ENCODE assay signal across 36 cellular contexts in genomic region chr6:122063761-122064160, GRCh38.
"Had no signal": no experiment of that assay in that cellular context is flagged by ENCODE, and none has a peak within 500 bp of the region (broad histone marks: within the 10 kb centered on the region; RNA-seq: fewer than 3 reads in every experiment).

No MANE protein-coding gene starts in this region.

- DNase-seq: activated B cell treated with CpG ODN at 0.5 μM for 24 hours; activated CD4-positive, alpha-beta T cell treated with anti-CD3 and anti-CD28 coated beads for 48 hours; activated CD4-positive, alpha-beta T cell treated with anti-CD3 and anti-CD28 coated beads, Interleukin-2, amount 50 U/mL, for 1 hour; activated CD4-positive, alpha-beta T cell treated with anti-CD3 and anti-CD28 coated beads, Interleukin-2, amount 50 U/mL, for 48 hours; activated CD8-positive, alpha-beta memory T cell treated with anti-CD3 and anti-CD28 coated beads, Interleukin-2, amount 10 ng/mL, durations not matched to agents 7 days and 5 days; activated CD8-positive, alpha-beta memory T cell treated with anti-CD3 and anti-CD28 coated beads, Interleukin-2, amount 50 U/mL, for 4 hours; activated CD8-positive, alpha-beta T cell treated with anti-CD3 and anti-CD28 coated beads for 36 hours; activated effector memory CD4-positive, alpha-beta T cell treated with anti-CD3 and anti-CD28 coated beads, Interleukin-2, amount 50 U/mL, for 16 hours; activated naive CD4-positive, alpha-beta T cell treated with anti-CD3 and anti-CD28 coated beads for 36 hours; activated naive CD8-positive, alpha-beta T cell treated with anti-CD3 and anti-CD28 coated beads for 36 hours; activated naive CD8-positive, alpha-beta T cell treated with anti-CD3 and anti-CD28 coated beads, Interleukin-2, amount 50 U/mL, for 24 hours; activated T-cell treated with anti-CD3 and anti-CD28 coated beads, Interleukin-2, amount 50 U/mL, for 1 hour; activated T-cell treated with anti-CD3 and anti-CD28 coated beads, Interleukin-2, amount 50 U/mL, for 48 hours; adrenal gland; amygdala; aorta; body of pancreas; cortex of kidney; dermis blood vessel endothelial cell; effector CD8-positive, alpha-beta T cell; esophagus squamous epithelium; foreskin melanocyte; T-helper 1 cell; T-helper 17 cell; T1000 had no signal

- H3K27me3 ChIP-seq: adrenal gland, body of pancreas, esophagus squamous epithelium, gastroesophageal sphincter had no signal

- H3K9me3 Mint-ChIP-seq: activated B cell treated with CpG ODN at 0.5 μM for 24 hours; activated CD8-positive, alpha-beta T cell treated with anti-CD3 and anti-CD28 coated beads for 36 hours; activated naive CD4-positive, alpha-beta T cell treated with anti-CD3 and anti-CD28 coated beads for 36 hours; activated naive CD4-positive, alpha-beta T cell treated with anti-CD3 and anti-CD28 coated beads, Interleukin-2, amount 50 U/mL, for 24 hours; activated naive CD8-positive, alpha-beta T cell treated with anti-CD3 and anti-CD28 coated beads for 36 hours; activated naive CD8-positive, alpha-beta T cell treated with anti-CD3 and anti-CD28 coated beads, Interleukin-2, amount 50 U/mL, for 24 hours; activated T-helper 1 cell treated with anti-CD3 and anti-CD28 coated beads, Interleukin-12 subunit alpha, Interleukin-12 subunit beta, Interleukin-2, Interleukin-4 antibody, amounts not matched to agents 30 ng/mL and 10 ng/mL and 1 ng/mL, durations not matched to agents 14 hours and 24 hours and 36 hours; activated T-helper 2 cell treated with anti-CD3 and anti-CD28 coated beads, Interferon-gamma antibody, Interleukin-2, Interleukin-4, amounts not matched to agents 10 μg/mL and 5 μg/mL and 100 μg/mL, durations not matched to agents 14 hours and 24 hours and 36 hours; T-helper 2 cell treated with Interferon-gamma antibody and Interleukin-4, amounts not matched to agents 5 μg/mL and 100 μg/mL, for 36 hours had no signal

- H3K36me3 ChIP-seq: adrenal gland, esophagus squamous epithelium, gastroesophageal sphincter, WERI-Rb-1 had no signal

- H3K36me3 Mint-ChIP-seq: activated CD8-positive, alpha-beta memory T cell treated with anti-CD3 and anti-CD28 coated beads, Interleukin-2, amount 10 ng/mL, durations not matched to agents 7 days and 5 days; activated naive CD4-positive, alpha-beta T cell treated with anti-CD3 and anti-CD28 coated beads, Interleukin-2, amount 50 U/mL, for 24 hours; activated naive CD8-positive, alpha-beta T cell treated with anti-CD3 and anti-CD28 coated beads for 36 hours had no signal

- ATAC-seq: activated CD4-positive, CD25-positive, alpha-beta regulatory T cell treated with anti-CD3 and anti-CD28 coated beads, Interleukin-2, amount 50 U/mL, for 24 hours; activated CD8-positive, alpha-beta memory T cell treated with anti-CD3 and anti-CD28 coated beads, Interleukin-2, amount 10 ng/mL, durations not matched to agents 7 days and 5 days; activated CD8-positive, alpha-beta T cell treated with anti-CD3 and anti-CD28 coated beads for 36 hours; activated naive CD8-positive, alpha-beta T cell treated with anti-CD3 and anti-CD28 coated beads, Interleukin-2, amount 50 U/mL, for 24 hours; body of pancreas; gastroesophageal sphincter; T-helper 17 cell had no signal

- H3K27me3 Mint-ChIP-seq: activated B cell treated with CpG ODN at 0.5 μM for 24 hours; activated CD8-positive, alpha-beta memory T cell treated with anti-CD3 and anti-CD28 coated beads, Interleukin-2, amount 10 ng/mL, durations not matched to agents 7 days and 5 days; activated naive CD4-positive, alpha-beta T cell treated with anti-CD3 and anti-CD28 coated beads, Interleukin-2, amount 50 U/mL, for 24 hours had no signal

- H3K9me3 ChIP-seq: adrenal gland, body of pancreas, esophagus squamous epithelium, gastroesophageal sphincter had no signal

- H3K27ac Mint-ChIP-seq: activated B cell treated with CpG ODN at 0.5 μM for 24 hours; activated CD8-positive, alpha-beta memory T cell treated with anti-CD3 and anti-CD28 coated beads, Interleukin-2, amount 10 ng/mL, durations not matched to agents 7 days and 5 days; activated CD8-positive, alpha-beta T cell treated with anti-CD3 and anti-CD28 coated beads for 36 hours; activated naive CD4-positive, alpha-beta T cell treated with anti-CD3 and anti-CD28 coated beads for 36 hours; activated naive CD4-positive, alpha-beta T cell treated with anti-CD3 and anti-CD28 coated beads, Interleukin-2, amount 50 U/mL, for 24 hours; activated naive CD8-positive, alpha-beta T cell treated with anti-CD3 and anti-CD28 coated beads for 36 hours; activated naive CD8-positive, alpha-beta T cell treated with anti-CD3 and anti-CD28 coated beads, Interleukin-2, amount 50 U/mL, for 24 hours; activated T-helper 1 cell treated with anti-CD3 and anti-CD28 coated beads, Interleukin-12 subunit alpha, Interleukin-12 subunit beta, Interleukin-2, Interleukin-4 antibody, amounts not matched to agents 30 ng/mL and 10 ng/mL and 1 ng/mL, durations not matched to agents 14 hours and 24 hours and 36 hours; activated T-helper 2 cell treated with anti-CD3 and anti-CD28 coated beads, Interferon-gamma antibody, Interleukin-2, Interleukin-4, amounts not matched to agents 10 μg/mL and 5 μg/mL and 100 μg/mL, durations not matched to agents 14 hours and 24 hours and 36 hours; T-helper 17 cell; T-helper 2 cell treated with Interferon-gamma antibody and Interleukin-4, amounts not matched to agents 5 μg/mL and 100 μg/mL, for 36 hours had no signal

- H3K4me3 ChIP-seq: adrenal gland, body of pancreas, esophagus squamous epithelium, gastroesophageal sphincter had no signal

- H3K27ac ChIP-seq: adrenal gland, body of pancreas, epithelial cell of prostate, esophagus squamous epithelium, WERI-Rb-1 had no signal

- FAIRE-seq: colon, endometrium, endothelial cell of umbilical vein had no signal

- H3K4me1 Mint-ChIP-seq: activated B cell treated with CpG ODN at 0.5 μM for 24 hours; activated CD8-positive, alpha-beta memory T cell treated with anti-CD3 and anti-CD28 coated beads, Interleukin-2, amount 10 ng/mL, durations not matched to agents 7 days and 5 days; activated naive CD4-positive, alpha-beta T cell treated with anti-CD3 and anti-CD28 coated beads, Interleukin-2, amount 50 U/mL, for 24 hours; activated naive CD8-positive, alpha-beta T cell treated with anti-CD3 and anti-CD28 coated beads for 36 hours; activated naive CD8-positive, alpha-beta T cell treated with anti-CD3 and anti-CD28 coated beads, Interleukin-2, amount 50 U/mL, for 24 hours; T-helper 17 cell had no signal

- H3K4me3 Mint-ChIP-seq: activated B cell treated with CpG ODN at 0.5 μM for 24 hours; activated CD8-positive, alpha-beta memory T cell treated with anti-CD3 and anti-CD28 coated beads, Interleukin-2, amount 10 ng/mL, durations not matched to agents 7 days and 5 days; activated CD8-positive, alpha-beta T cell treated with anti-CD3 and anti-CD28 coated beads for 36 hours; activated naive CD4-positive, alpha-beta T cell treated with anti-CD3 and anti-CD28 coated beads for 36 hours; activated naive CD4-positive, alpha-beta T cell treated with anti-CD3 and anti-CD28 coated beads, Interleukin-2, amount 50 U/mL, for 24 hours; activated naive CD8-positive, alpha-beta T cell treated with anti-CD3 and anti-CD28 coated beads for 36 hours; activated naive CD8-positive, alpha-beta T cell treated with anti-CD3 and anti-CD28 coated beads, Interleukin-2, amount 50 U/mL, for 24 hours; activated T-helper 1 cell treated with anti-CD3 and anti-CD28 coated beads, Interleukin-12 subunit alpha, Interleukin-12 subunit beta, Interleukin-2, Interleukin-4 antibody, amounts not matched to agents 30 ng/mL and 10 ng/mL and 1 ng/mL, durations not matched to agents 14 hours and 24 hours and 36 hours; T-helper 2 cell treated with Interferon-gamma antibody and Interleukin-4, amounts not matched to agents 5 μg/mL and 100 μg/mL, for 36 hours had no signal
